15 cellular contexts compared by ENCODE assay signal in the genomic region with DNA sequence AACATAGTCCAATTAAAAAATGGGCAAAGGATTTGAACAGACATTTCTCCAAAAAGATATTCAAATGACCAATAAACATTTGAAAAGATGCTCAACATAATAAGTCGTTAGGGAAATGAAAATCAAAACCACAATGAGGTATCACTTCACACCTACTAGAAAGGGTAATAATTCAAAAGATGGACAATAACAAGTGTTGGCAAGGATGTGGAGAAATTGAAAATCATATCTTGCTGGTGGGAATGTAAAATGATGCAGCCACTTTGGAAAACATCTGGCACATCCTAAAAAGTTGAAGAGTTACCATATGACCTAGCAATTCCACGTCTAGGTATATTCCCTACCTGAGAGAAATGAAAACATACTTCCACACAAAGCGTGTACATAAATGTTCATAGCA. TPM values are rescaled to one million over a fixed set of nuclear protein-coding genes. Genes with fewer than 3 reads are reported as not detected.
A peak's percentile ranks its signal among the peaks of the same experiment; 100 is the strongest.
DNase-seq lines count a peak whose midpoint lies in the region; ATAC-seq and TF ChIP-seq lines count a peak whose summit lies in the region.
"Had no signal": no experiment of that assay in that cellular context is flagged by ENCODE, and none has a peak within 500 bp of the region (broad histone marks: within the 10 kb centered on the region; RNA-seq: fewer than 3 reads in every experiment).

No MANE protein-coding gene starts in this region.

- peak overlapping the region; percentile 89 for H3K4me2 ChIP-seq in Karpas-422 (ENCODE audit: low read depth, low read length, poor library complexity, severe bottlenecking)

- no peaks in the 10 kb centered on the region for H3K9me2 ChIP-seq in Karpas-422 (replicated peaks; ENCODE audit: insufficient read depth, low read length)

- intact Hi-C loops in psoas muscle (cut with DNase I), result no loop called here

- H3K27ac Mint-ChIP-seq in activated CD8-positive, alpha-beta memory T cell treated with anti-CD3 and anti-CD28 coated beads, Interleukin-2, amount 10 ng/mL, durations not matched to agents 7 days and 5 days, result no peak overlapping the region
- no peak overlapping the region for H3K27ac Mint-ChIP-seq in central memory CD8-positive, alpha-beta T cell (ENCODE audit: low read depth)

- peaks cover 2% of the 10 kb centered on the region for H3K27me3 Mint-ChIP-seq in activated CD8-positive, alpha-beta memory T cell treated with anti-CD3 and anti-CD28 coated beads, Interleukin-2, amount 10 ng/mL, durations not matched to agents 7 days and 5 days
- no peaks in the 10 kb centered on the region for H3K27me3 Mint-ChIP-seq in central memory CD8-positive, alpha-beta T cell

- H3K4me3 Mint-ChIP-seq in activated CD8-positive, alpha-beta memory T cell treated with anti-CD3 and anti-CD28 coated beads, Interleukin-2, amount 10 ng/mL, durations not matched to agents 7 days and 5 days, result peak overlapping the region; percentile 61
- H3K4me3 Mint-ChIP-seq in central memory CD8-positive, alpha-beta T cell, result peak overlapping the region; percentile 57

- WGBS in psoas muscle, 3 donors, result 87 to 94% (median 89%) methylated on average over 3 of the region's 3 CpGs

- ATAC-seq in activated CD8-positive, alpha-beta memory T cell treated with anti-CD3 and anti-CD28 coated beads, Interleukin-2, amount 10 ng/mL, durations not matched to agents 7 days and 5 days, result no peak
- no peak for ATAC-seq in central memory CD8-positive, alpha-beta T cell (replicated peaks; ENCODE audit: extremely low read depth, poor library complexity, severe bottlenecking)
- ATAC-seq in psoas muscle, result no peak
- no peak for ATAC-seq in HG02981 (IDR thresholded peaks at IDR 0.05; ENCODE audit: unreplicated experiment)

- H3K4me1 ChIP-seq in Karpas-422 (ENCODE audit: low read length) (peaks cover 16% of the 10 kb centered on the region), psoas muscle (peaks cover 36% of the 10 kb centered on the region)
- H3K4me1 ChIP-seq: colonic mucosa, testis had no signal

- H3K27me3 ChIP-seq in Karpas-422 (ENCODE audit: low read length), result no peaks in the 10 kb centered on the region
- H3K27me3 ChIP-seq in psoas muscle (ENCODE audit: insufficient read depth in 3 of 3, low read length in 2 of 3), result no peaks in the 10 kb centered on the region
- H3K27me3 ChIP-seq: colonic mucosa, testis had no signal

- peaks cover 31% of the 10 kb centered on the region for H3K4me1 Mint-ChIP-seq in activated CD8-positive, alpha-beta memory T cell treated with anti-CD3 and anti-CD28 coated beads, Interleukin-2, amount 10 ng/mL, durations not matched to agents 7 days and 5 days
- peaks cover 45% of the 10 kb centered on the region for H3K4me1 Mint-ChIP-seq in central memory CD8-positive, alpha-beta T cell

- CTCF ChIA-PET in activated CD8-positive, alpha-beta memory T cell treated with anti-CD3 and anti-CD28 coated beads, Interleukin-2, amount 10 ng/mL, durations not matched to agents 7 days and 5 days (lab: Charles Lee), result no interaction called here

- peaks cover 8% of the 10 kb centered on the region; the same call in 1 of the 2 replicates for H4K20me1 ChIP-seq in Karpas-422 (ENCODE audit: insufficient read depth, low read depth, low read length)

- peaks cover 20% of the 10 kb centered on the region for H3K36me3 Mint-ChIP-seq in activated CD8-positive, alpha-beta memory T cell treated with anti-CD3 and anti-CD28 coated beads, Interleukin-2, amount 10 ng/mL, durations not matched to agents 7 days and 5 days
- peaks cover 15% of the 10 kb centered on the region for H3K36me3 Mint-ChIP-seq in central memory CD8-positive, alpha-beta T cell (ENCODE audit: insufficient read depth)

- H2AFZ ChIP-seq in Karpas-422 (ENCODE audit: low read length), result no peak overlapping the region

- no peak for TF ChIP-seq CTCF in psoas muscle (IDR thresholded peaks at IDR 0.05)

- H3K4me3 ChIP-seq in Karpas-422 (ENCODE audit: low read length) (peak overlapping the region; percentile 36), psoas muscle (peak overlapping the region; percentile 81)
- H3K4me3 ChIP-seq: colonic mucosa, testis had no signal

- H3K36me3 ChIP-seq in Karpas-422 (ENCODE audit: insufficient read depth, low read length), result peaks cover 29% of the 10 kb centered on the region
- peaks cover 0 to 3% of the 10 kb centered on the region in 2 donors for H3K36me3 ChIP-seq in psoas muscle (ENCODE audit: insufficient read depth in 1 of 2, low read depth in 1 of 2)
- H3K36me3 ChIP-seq: colonic mucosa, left ventricle myocardium inferior had no signal

- DNase-seq in activated CD8-positive, alpha-beta memory T cell treated with anti-CD3 and anti-CD28 coated beads, Interleukin-2, amount 10 ng/mL, durations not matched to agents 7 days and 5 days, result no peak
- DNase-seq in activated CD8-positive, alpha-beta memory T cell treated with anti-CD3 and anti-CD28 coated beads, Interleukin-2, amount 50 U/mL, for 4 hours, result no peak
- DNase-seq in Karpas-422 (no peak), psoas muscle (no peak), GF-D8 (lab: John Stamatoyannopoulos, UW) (no peak), midbrain (lab: John Stamatoyannopoulos, UW) (no peak)
- DNase-seq in central memory CD8-positive, alpha-beta T cell (ENCODE audit: low spot score in 2 of 2), result no peak
- DNase-seq: activated CD4-positive, alpha-beta T cell treated with anti-CD3 and anti-CD28 coated beads for 1 hour; colonic mucosa; hypothalamus; left ventricle myocardium inferior; NCI-H1092; NCI-H345; testis had no signal

- peaks cover 2% of the 10 kb centered on the region for H3K9me3 Mint-ChIP-seq in activated CD8-positive, alpha-beta memory T cell treated with anti-CD3 and anti-CD28 coated beads, Interleukin-2, amount 10 ng/mL, durations not matched to agents 7 days and 5 days (ENCODE audit: low read depth)
- H3K9me3 Mint-ChIP-seq in central memory CD8-positive, alpha-beta T cell, result no peaks in the 10 kb centered on the region

- H3K9me3 ChIP-seq in Karpas-422 (ENCODE audit: low read length) (peaks cover 7% of the 10 kb centered on the region), psoas muscle (no peaks in the 10 kb centered on the region)
- H3K9me3 ChIP-seq: colonic mucosa, left ventricle myocardium inferior, testis had no signal

- no peak overlapping the region for H3K9ac ChIP-seq in Karpas-422 (ENCODE audit: low read length)

- H3K27ac ChIP-seq in Karpas-422 (ENCODE audit: low read length) (peak overlapping the region; percentile 17), psoas muscle (no peak overlapping the region)
- H3K27ac ChIP-seq: colonic mucosa, left ventricle myocardium inferior, testis had no signal

- peaks cover 67% of the 10 kb centered on the region for H3K79me2 ChIP-seq in Karpas-422 (ENCODE audit: low read length)

RNA-seq across cellular contexts. Expression of gene COX16, which starts 1.9 kb away (rescaled TPM):
- 10 to 100 TPM; 32.5 to 55.7 TPM for total RNA-seq in activated CD8-positive, alpha-beta memory T cell treated with anti-CD3 and anti-CD28 coated beads, Interleukin-2, amount 10 ng/mL, durations not matched to agents 7 days and 5 days
- 35.0 and 65.7 TPM in 2 replicates for total RNA-seq in Karpas-422 (2014; rRNA removed; shearing (Covaris generic); ENCODE audit: low replicate concordance)
- total RNA-seq in psoas muscle, result 10 to 100 TPM; 46.1 to 62.8 (median 57.0) TPM
- 10 to 100 TPM; 43.5 to 66.2 (median 51.8) TPM for polyA plus RNA-seq in psoas muscle

RNA-seq across cellular contexts. Expression of gene SYNJ2BP, which starts 59.3 kb away (rescaled TPM):
- total RNA-seq in activated CD8-positive, alpha-beta memory T cell treated with anti-CD3 and anti-CD28 coated beads, Interleukin-2, amount 10 ng/mL, durations not matched to agents 7 days and 5 days, result 1 to 10 TPM; 3.6 to 7.3 TPM
- total RNA-seq in Karpas-422 (2014; rRNA removed; shearing (Covaris generic); ENCODE audit: low replicate concordance), result 5.7 and 7.7 TPM in 2 replicates
- 10 to 100 TPM; 27.9 to 46.5 (median 39.9) TPM for total RNA-seq in psoas muscle
- 10 to 100 TPM; 12.6 to 27.1 (median 14.6) TPM for polyA plus RNA-seq in psoas muscle
